Comparison of ENCODE assay signal across 17 cellular contexts in the genomic region with DNA sequence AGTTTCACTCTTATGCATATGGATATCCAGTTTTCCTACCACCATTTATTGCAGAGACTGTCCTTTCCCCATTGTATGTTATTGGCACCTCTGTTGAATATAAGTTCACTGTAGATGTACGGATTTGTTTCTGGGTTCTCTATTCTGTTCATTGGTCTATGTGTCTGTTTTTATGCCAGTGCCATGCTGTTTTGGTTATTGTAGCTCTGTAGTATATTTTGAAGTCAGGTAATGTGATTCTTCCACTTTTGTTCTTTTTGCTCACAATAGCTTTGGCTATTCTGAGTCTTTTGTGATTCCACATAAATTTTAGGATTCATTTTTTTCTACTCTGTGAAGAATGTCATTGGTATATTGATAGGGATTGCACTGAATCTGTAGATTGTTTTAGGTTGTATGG. TPM values are rescaled to one million over a fixed set of nuclear protein-coding genes. Genes with fewer than 3 reads are reported as not detected.
DNase-seq lines count a peak whose midpoint lies in the region; ATAC-seq, FAIRE-seq and TF ChIP-seq lines count a peak whose summit lies in the region.
"Had no signal": no experiment of that assay in that cellular context is flagged by ENCODE, and none has a peak within 500 bp of the region (broad histone marks: within the 10 kb centered on the region; RNA-seq: fewer than 3 reads in every experiment).

No MANE protein-coding gene starts in this region.

- H3K4me1 Mint-ChIP-seq in memory B cell = peaks cover 8% of the 10 kb centered on the region
- H3K4me1 Mint-ChIP-seq in mesothelial cell of epicardium = no peaks in the 10 kb centered on the region

- peak overlapping the region; percentile 42 for H3K27ac Mint-ChIP-seq in memory B cell
- H3K27ac Mint-ChIP-seq in mesothelial cell of epicardium = no peak overlapping the region
- H3K27ac Mint-ChIP-seq: CD4-positive, CD25-positive, alpha-beta regulatory T cell; CD8-positive, alpha-beta T cell; H9 had no signal

- H3K9me3 ChIP-seq in A549 (peaks cover 11% of the 10 kb centered on the region), HEK293 (ENCODE audit: control insufficient read depth, insufficient read depth, low read depth, low read length) (no peaks in the 10 kb centered on the region)

- CTCF ChIA-PET in A549 (lab: Yijun Ruan, JAX) = interaction anchor here (0.7 to 1.9 kb wide), 4 partner anchors 9 to 47 kb away, joined by 3 to 7 read pairs (median 4); a partner anchor contains a TSS
- CTCF ChIA-PET in HEK293 (lab: Yijun Ruan, JAX) = no interaction called here

- H3K27me3 Mint-ChIP-seq in memory B cell (no peaks in the 10 kb centered on the region), mesothelial cell of epicardium (ENCODE audit: low read depth) (no peaks in the 10 kb centered on the region)
- H3K27me3 Mint-ChIP-seq: CD4-positive, CD25-positive, alpha-beta regulatory T cell had no signal

- H3K4me3 Mint-ChIP-seq in memory B cell (no peak overlapping the region), mesothelial cell of epicardium (no peak overlapping the region)
- H3K4me3 Mint-ChIP-seq: CD4-positive, CD25-positive, alpha-beta regulatory T cell; CD8-positive, alpha-beta T cell; H9 had no signal

- no peaks in the 10 kb centered on the region for H3K4me1 ChIP-seq in A549
- H3K4me1 ChIP-seq in HEK293 (ENCODE audit: control insufficient read depth, insufficient read depth, low read length) = no peaks in the 10 kb centered on the region

- no peak for DNase-seq in A549 (ENCODE audit: low read depth in 1 of 2, low spot score in 1 of 2)
- DNase-seq in memory B cell (ENCODE audit: low spot score in 2 of 2) = no peak
- DNase-seq in mesothelial cell of epicardium (ENCODE audit: low spot score in 2 of 2, unreplicated experiment in 2 of 2) = no peak
- DNase-seq: 8988T; C1 segment of cervical spinal cord; Caco-2; CD4-positive, CD25-positive, alpha-beta regulatory T cell; CD8-positive, alpha-beta T cell; DMS153; DND-41; GM23248; H9 had no signal

- TF ChIP-seq CTCF in A549 (IDR thresholded peaks at IDR 0.05) (no peak), HEK293 (tag by site-specific recombination; IDR thresholded peaks at IDR 0.05) (no peak), mesothelial cell of epicardium (IDR thresholded peaks at IDR 0.05; ENCODE audit: unreplicated experiment) (no peak)

- POLR2A ChIA-PET in A549 (lab: Yijun Ruan, JAX) (interaction anchor here (0.6 kb wide), 1 partner anchor 14 kb away, joined by 7 read pairs; no protein-coding TSS in a partner anchor), HEK293 (lab: Yijun Ruan, JAX) (no interaction called here)

- H3K9me3 Mint-ChIP-seq in memory B cell (peaks cover 4% of the 10 kb centered on the region), mesothelial cell of epicardium (peaks cover 27% of the 10 kb centered on the region)

- H3K36me3 Mint-ChIP-seq in memory B cell (no peaks in the 10 kb centered on the region), mesothelial cell of epicardium (no peaks in the 10 kb centered on the region)
- H3K36me3 Mint-ChIP-seq: CD4-positive, CD25-positive, alpha-beta regulatory T cell; CD8-positive, alpha-beta T cell had no signal

- no peak for FAIRE-seq in A549 (lab: Jason Lieb, UNC)
- FAIRE-seq: G401.6, GM12892 had no signal

- no peak for TF ChIP-seq RAD21 in A549 (conservative IDR thresholded peaks at IDR 0.05 in 1 of 2, IDR thresholded peaks at IDR 0.05 in 1 of 2)

- TF ChIP-seq POLR2A in A549 (IDR thresholded peaks at IDR 0.05; ENCODE audit: low read length) = no peak

- H3K27ac ChIP-seq in A549 (no peak overlapping the region), HEK293 (ENCODE audit: extremely low read depth, low read depth, low read length) (no peak overlapping the region)
- H3K27ac ChIP-seq: GM23248 had no signal

- no peak overlapping the region for H3K4me2 ChIP-seq in A549

- WGBS in A549 (ENCODE audit: missing lambda C conversion rate) = 17% methylated on average over 1 of the region's 1 CpG

- H3K36me3 ChIP-seq in HEK293 (ENCODE audit: control insufficient read depth in 2 of 2, insufficient read depth in 1 of 2, low read length in 2 of 2) = no peaks in the 10 kb centered on the region

- no peak for ATAC-seq in A549
- ATAC-seq in memory B cell (ENCODE audit: low read depth) = no peak
- no peak for ATAC-seq in HG02623 (IDR thresholded peaks at IDR 0.05; ENCODE audit: unreplicated experiment)
- ATAC-seq in GM21423 (IDR thresholded peaks at IDR 0.05; ENCODE audit: unreplicated experiment) = no peak
- ATAC-seq: CD8-positive, alpha-beta T cell had no signal

- H3K4me3 ChIP-seq in A549 (no peak overlapping the region), HEK293 (ENCODE audit: low read depth, low read length) (no peak overlapping the region)
- H3K4me3 ChIP-seq: GM23248 had no signal

- TF ChIP-seq EP300 in A549 (IDR thresholded peaks at IDR 0.05) = no peak

TF ChIP-seq in A549, 52 proteins besides CTCF, POLR2A, EP300 and RAD21:
- no peak for TF ChIP-seq GATA3 (IDR thresholded peaks at IDR 0.05; ENCODE audit: borderline replicate concordance)
- TF ChIP-seq KDM1A (IDR thresholded peaks at IDR 0.05; ENCODE audit: low read depth) = peak; percentile 75; the same call in 1 of the 2 replicates
- no peak for TF ChIP-seq TP53 (CRISPR knock-in tag; IDR thresholded peaks at IDR 0.05)
- no peak for TF ChIP-seq NFE2L2 (conservative IDR thresholded peaks at IDR 0.05; ENCODE audit: low read length)
- peak; percentile 68; the same call in 1 of the 2 replicates for TF ChIP-seq HDAC2 (IDR thresholded peaks at IDR 0.05)
- TF ChIP-seq CHD4 (IDR thresholded peaks at IDR 0.05; ENCODE audit: borderline replicate concordance) = no peak
- TF ChIP-seq BHLHE40 (IDR thresholded peaks at IDR 0.05; ENCODE audit: low read depth, low read length) = no peak
- TF ChIP-seq FOXS1 (CRISPR knock-in tag; IDR thresholded peaks at IDR 0.05) = no peak

TF ChIP-seq in HEK293, 187 proteins besides CTCF, POLR2A, EP300 and RAD21 (continues in another document):
- TF ChIP-seq, protein P1, sequence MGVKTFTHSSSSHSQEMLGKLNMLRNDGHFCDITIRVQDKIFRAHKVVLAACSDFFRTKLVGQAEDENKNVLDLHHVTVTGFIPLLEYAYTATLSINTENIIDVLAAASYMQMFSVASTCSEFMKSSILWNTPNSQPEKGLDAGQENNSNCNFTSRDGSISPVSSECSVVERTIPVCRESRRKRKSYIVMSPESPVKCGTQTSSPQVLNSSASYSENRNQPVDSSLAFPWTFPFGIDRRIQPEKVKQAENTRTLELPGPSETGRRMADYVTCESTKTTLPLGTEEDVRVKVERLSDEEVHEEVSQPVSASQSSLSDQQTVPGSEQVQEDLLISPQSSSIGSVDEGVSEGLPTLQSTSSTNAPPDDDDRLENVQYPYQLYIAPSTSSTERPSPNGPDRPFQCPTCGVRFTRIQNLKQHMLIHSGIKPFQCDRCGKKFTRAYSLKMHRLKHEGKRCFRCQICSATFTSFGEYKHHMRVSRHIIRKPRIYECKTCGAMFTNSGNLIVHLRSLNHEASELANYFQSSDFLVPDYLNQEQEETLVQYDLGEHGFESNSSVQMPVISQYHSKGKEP (tag by site-specific recombination; IDR thresholded peaks at IDR 0.05) = no peak
- TF ChIP-seq, protein P2, sequence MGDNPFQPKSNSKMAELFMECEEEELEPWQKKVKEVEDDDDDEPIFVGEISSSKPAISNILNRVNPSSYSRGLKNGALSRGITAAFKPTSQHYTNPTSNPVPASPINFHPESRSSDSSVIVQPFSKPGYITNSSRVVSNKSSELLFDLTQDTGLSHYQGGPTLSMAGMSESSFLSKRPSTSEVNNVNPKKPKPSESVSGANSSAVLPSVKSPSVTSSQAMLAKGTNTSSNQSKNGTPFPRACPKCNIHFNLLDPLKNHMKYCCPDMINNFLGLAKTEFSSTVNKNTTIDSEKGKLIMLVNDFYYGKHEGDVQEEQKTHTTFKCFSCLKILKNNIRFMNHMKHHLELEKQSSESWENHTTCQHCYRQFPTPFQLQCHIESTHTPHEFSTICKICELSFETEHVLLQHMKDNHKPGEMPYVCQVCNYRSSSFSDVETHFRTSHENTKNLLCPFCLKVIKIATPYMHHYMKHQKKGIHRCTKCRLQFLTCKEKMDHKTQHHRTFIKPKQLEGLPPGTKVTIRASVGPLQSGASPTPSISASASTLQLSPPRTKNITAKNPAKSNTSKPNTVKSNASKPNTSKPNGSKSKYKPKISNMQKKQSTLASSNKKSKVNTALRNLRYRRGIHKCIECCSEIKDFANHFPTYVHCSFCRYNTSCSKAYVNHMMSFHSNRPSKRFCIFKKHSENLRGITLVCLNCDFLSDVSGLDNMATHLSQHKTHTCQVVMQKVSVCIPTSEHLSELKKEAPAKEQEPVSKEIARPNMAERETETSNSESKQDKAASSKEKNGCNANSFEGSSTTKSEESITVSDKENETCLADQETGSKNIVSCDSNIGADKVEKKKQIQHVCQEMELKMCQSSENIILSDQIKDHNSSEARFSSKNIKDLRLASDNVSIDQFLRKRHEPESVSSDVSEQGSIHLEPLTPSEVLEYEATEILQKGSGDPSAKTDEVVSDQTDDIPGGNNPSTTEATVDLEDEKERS (tag by site-specific recombination; IDR thresholded peaks at IDR 0.05) = peak; percentile 98
- TF ChIP-seq ZNF585B (tag by site-specific recombination; IDR thresholded peaks at IDR 0.05) (no peak), SETDB1 (IDR thresholded peaks at IDR 0.05; ENCODE audit: insufficient read length, low read length) (peak; percentile 65)

RNA-seq across cellular contexts. Expression of a gene that starts 26.1 kb away (rescaled TPM):
- 196 and 236 TPM in 2 replicates for polyA plus RNA-seq in A549 (2011; rRNA removed)
- 159 and 167 TPM in 2 replicates for polyA plus RNA-seq in A549 (2012; cell fraction: cytosol; rRNA removed)
- 113 and 130 TPM in 2 replicates for polyA plus RNA-seq in A549 (2012; cell fraction: nucleus; rRNA removed)
- 300 to 327 TPM (median 311 TPM) in 3 replicates for polyA plus RNA-seq in A549 (2017; fragmentation: RNase III; extraction: RNeasy Plus Mini Kit Qiagen cat#74134 plus additional on column Dnase treatment)
- polyA minus RNA-seq in A549 (2011; rRNA and poly(A)+ RNA removed) = 55.1 and 71.4 TPM in 2 replicates
- total RNA-seq in mesothelial cell of epicardium = 55.3 to 62.7 TPM (median 60.5 TPM) in 3 replicates

RNA-seq across cellular contexts. Expression of a gene that starts 47.0 kb away (rescaled TPM):
- polyA plus RNA-seq in A549 (2011; rRNA removed) = 74.6 and 79.8 TPM in 2 replicates
- polyA plus RNA-seq in A549 (2012; cell fraction: cytosol; rRNA removed) = 15.7 and 29.3 TPM in 2 replicates
- polyA plus RNA-seq in A549 (2012; cell fraction: nucleus; rRNA removed) = 15.2 and 25.8 TPM in 2 replicates
- 51.2 to 53.3 TPM (median 52.2 TPM) in 3 replicates for polyA plus RNA-seq in A549 (2017; fragmentation: RNase III; extraction: RNeasy Plus Mini Kit Qiagen cat#74134 plus additional on column Dnase treatment)
- 155 and 163 TPM in 2 replicates for polyA minus RNA-seq in A549 (2011; rRNA and poly(A)+ RNA removed)
- 49.0 to 57.5 TPM (median 56.0 TPM) in 3 replicates for total RNA-seq in mesothelial cell of epicardium

RNA-seq across cellular contexts. Expression of a gene that starts 48.6 kb away (rescaled TPM):
- 19.0 and 35.2 TPM in 2 replicates for polyA plus RNA-seq in A549 (2011; rRNA removed)
- polyA plus RNA-seq in A549 (2012; cell fraction: cytosol; rRNA removed) = 15.8 and 16.0 TPM in 2 replicates
- 5.2 and 13.0 TPM in 2 replicates for polyA plus RNA-seq in A549 (2012; cell fraction: nucleus; rRNA removed)
- 26.7 to 33.1 TPM (median 26.7 TPM) in 3 replicates for polyA plus RNA-seq in A549 (2017; fragmentation: RNase III; extraction: RNeasy Plus Mini Kit Qiagen cat#74134 plus additional on column Dnase treatment)
- polyA minus RNA-seq in A549 (2011; rRNA and poly(A)+ RNA removed) = 3.6 and 5.5 TPM in 2 replicates
- 14.8 to 15.3 TPM (median 15.1 TPM) in 3 replicates for total RNA-seq in mesothelial cell of epicardium
